ENCODE assay signal across 19 cellular contexts in genomic region chr4:139511320-139511719, GRCh38. TPM values are rescaled to one million over a fixed set of nuclear protein-coding genes. Genes with fewer than 3 reads are reported as not detected.
A peak's percentile ranks its signal among the peaks of the same experiment; 100 is the strongest.
DNase-seq lines count a peak whose midpoint lies in the region; ATAC-seq, FAIRE-seq and TF ChIP-seq lines count a peak whose summit lies in the region.
"Had no signal": no experiment of that assay in that cellular context is flagged by ENCODE, and none has a peak within 500 bp of the region (broad histone marks: within the 10 kb centered on the region; RNA-seq: fewer than 3 reads in every experiment).

No MANE protein-coding gene starts in this region.

- peak; percentile 46 for FAIRE-seq in endothelial cell of umbilical vein (lab: Jason Lieb, UNC)
- FAIRE-seq: H1 had no signal

- H2AFZ ChIP-seq in endothelial cell of umbilical vein (ENCODE audit: low read depth, low read length) = no peak overlapping the region

- H3K27ac ChIP-seq in SK-N-MC (0 out of 2 replicates have a peak overlapping the region, but pooled peaks have one; percentile 27), endothelial cell of umbilical vein (ENCODE audit: insufficient read depth, low read depth, low read length) (no peak overlapping the region), gastrocnemius medialis (peak overlapping the region; percentile 63 to 83 (median 74))
- H3K27ac ChIP-seq: 22Rv1; BLaER1 treated with 17β-estradiol and CSF1 and Interleukin-3, amounts not matched to agents 10 nM and 100 nM; heart left ventricle; lower lobe of right lung had no signal

- H3K27me3 ChIP-seq in endothelial cell of umbilical vein (ENCODE audit: control insufficient read depth in 2 of 2, insufficient read depth in 2 of 2, low read length in 2 of 2) = no peaks in the 10 kb centered on the region
- H3K27me3 ChIP-seq in gastrocnemius medialis = no peaks in the 10 kb centered on the region
- H3K27me3 ChIP-seq: BLaER1 treated with 17β-estradiol and CSF1 and Interleukin-3, amounts not matched to agents 10 nM and 100 nM; heart left ventricle had no signal

- no peaks in the 10 kb centered on the region for H3K9me3 Mint-ChIP-seq in osteocyte (ENCODE audit: unreplicated experiment)
- H3K9me3 Mint-ChIP-seq: natural killer cell had no signal

- no peaks in the 10 kb centered on the region for H4K20me1 ChIP-seq in endothelial cell of umbilical vein (replicated peaks; ENCODE audit: control insufficient read depth, extremely low read depth, insufficient read depth, low read length)

- peaks cover 67% of the 10 kb centered on the region for H3K36me3 Mint-ChIP-seq in osteocyte (ENCODE audit: unreplicated experiment)
- H3K36me3 Mint-ChIP-seq: natural killer cell had no signal

- H3K36me3 ChIP-seq in SK-N-MC (ENCODE audit: insufficient read depth, low read length) (peaks cover 79% of the 10 kb centered on the region), endothelial cell of umbilical vein (ENCODE audit: control insufficient read depth in 2 of 2, extremely low read depth in 1 of 2, insufficient read depth in 2 of 2, low read length in 2 of 2) (peaks cover 6 to 20% of the 10 kb centered on the region in 2 experiments), gastrocnemius medialis (peaks cover 0 to 8% of the 10 kb centered on the region in 2 donors)

- ATAC-seq in gastrocnemius medialis = peak; percentile 50 to 71
- no peak for ATAC-seq in GM18498 (IDR thresholded peaks at IDR 0.05; ENCODE audit: unreplicated experiment)
- ATAC-seq: lower lobe of right lung, natural killer cell had no signal

- DNase-seq in SIG-M5 treated with dmso at 0.1 percent for 504 hours (lab: John Stamatoyannopoulos, UW; ENCODE audit: unreplicated experiment) (peak; percentile 6), SIG-M5 (lab: John Stamatoyannopoulos, UW) (no peak), SK-N-MC (ENCODE audit: low read depth, low spot score) (peak; percentile 32), endothelial cell of umbilical vein (ENCODE audit: low read depth, low spot score) (no peak), gastrocnemius medialis (no peak), EL (no peak), osteocyte (ENCODE audit: extremely low spot score, unreplicated experiment) (no peak)
- DNase-seq: central memory CD4-positive, alpha-beta T cell; heart left ventricle; IMR-90; lower lobe of right lung; natural killer cell; NCI-H2081; NCI-H524; Right ventricle myocardium superior had no signal

- TF ChIP-seq POLR2A in endothelial cell of umbilical vein (IDR thresholded peaks at IDR 0.05; ENCODE audit: low read depth, low read length) (no peak), gastrocnemius medialis (IDR thresholded peaks at IDR 0.05) (no peak)

- H3K4me3 Mint-ChIP-seq in osteocyte (ENCODE audit: unreplicated experiment) = no peak overlapping the region
- H3K4me3 Mint-ChIP-seq: natural killer cell had no signal

- TF ChIP-seq CTCF in endothelial cell of umbilical vein (IDR thresholded peaks at IDR 0.05; ENCODE audit: extremely low read depth in 1 of 2, insufficient read depth in 1 of 2, low read depth in 1 of 2, low read length in 2 of 2) (no peak), gastrocnemius medialis (IDR thresholded peaks at IDR 0.05 in 4 of 5, conservative IDR thresholded peaks at IDR 0.05 in 1 of 5) (no peak), osteocyte (IDR thresholded peaks at IDR 0.05) (no peak)

- intact Hi-C loops in endothelial cell of umbilical vein (cut with micrococcal nuclease) = no loop called here
- intact Hi-C loops in gastrocnemius medialis (cut with DNase I; ENCODE audit: low total_unique reads) = loop anchor here (5.0 kb wide), 2 partner anchors 46 to 94 kb away; partner anchors contain the start of gene SETD7

- in situ Hi-C loops in gastrocnemius medialis (cut with MboI; ENCODE audit: low sequenced_read_pairs in 4 of 4) = loop anchor here in 1 of 4 donors (25.0 kb wide), 1 partner anchor 474 kb away; no protein-coding TSS in a partner anchor

- CTCF ChIA-PET in endothelial cell of umbilical vein (lab: Charles Lee) = interaction anchor here (0.9 to 3.8 kb wide), 3 partner anchors 9 to 480 kb away, joined by 3 to 18 read pairs (median 6); no protein-coding TSS in a partner anchor

- dilution Hi-C loops in endothelial cell of umbilical vein (cut with MboI; ENCODE audit: extremely low pct_ligation_motif_present, low sequenced_read_pairs) = no loop called here

- no peaks in the 10 kb centered on the region for H3K79me2 ChIP-seq in endothelial cell of umbilical vein (ENCODE audit: control insufficient read depth, insufficient read depth, low read length)

- H3K4me2 ChIP-seq in endothelial cell of umbilical vein (ENCODE audit: insufficient read depth, low read length) = no peak overlapping the region

- H3K4me3 ChIP-seq in SK-N-MC = no peak overlapping the region
- no peak overlapping the region for H3K4me3 ChIP-seq in endothelial cell of umbilical vein (replicated peaks in 1 of 3; ENCODE audit: insufficient read depth in 1 of 3, low read depth in 1 of 3, low read length in 3 of 3)
- no peak overlapping the region for H3K4me3 ChIP-seq in gastrocnemius medialis
- H3K4me3 ChIP-seq: BLaER1 treated with 17β-estradiol and CSF1 and Interleukin-3, amounts not matched to agents 10 nM and 100 nM; heart left ventricle; lower lobe of right lung had no signal

- H3K4me1 ChIP-seq in endothelial cell of umbilical vein (ENCODE audit: control insufficient read depth, extremely low read depth, insufficient read depth, low read length) (peaks cover 7% of the 10 kb centered on the region), gastrocnemius medialis (peaks cover 59 to 69% of the 10 kb centered on the region in 2 donors)
- H3K4me1 ChIP-seq: lower lobe of right lung had no signal

- no peaks in the 10 kb centered on the region for H3K9me3 ChIP-seq in SK-N-MC (ENCODE audit: low read depth, low read length)
- no peaks in the 10 kb centered on the region for H3K9me3 ChIP-seq in endothelial cell of umbilical vein (replicated peaks; ENCODE audit: control insufficient read depth, insufficient read depth, low read length)
- no peaks in the 10 kb centered on the region for H3K9me3 ChIP-seq in gastrocnemius medialis
- H3K9me3 ChIP-seq: BLaER1 treated with 17β-estradiol and CSF1 and Interleukin-3, amounts not matched to agents 10 nM and 100 nM; heart left ventricle; lower lobe of right lung had no signal

- H3K9ac ChIP-seq in SK-N-MC (ENCODE audit: insufficient read length) = no peak overlapping the region
- no peak overlapping the region for H3K9ac ChIP-seq in endothelial cell of umbilical vein (replicated peaks; ENCODE audit: extremely low read depth, insufficient read depth, low read length)
- H3K9ac ChIP-seq: BLaER1 treated with 17β-estradiol and CSF1 and Interleukin-3, amounts not matched to agents 10 nM and 100 nM had no signal

- no peaks in the 10 kb centered on the region for H3K27me3 Mint-ChIP-seq in osteocyte (ENCODE audit: unreplicated experiment)

- no peaks in the 10 kb centered on the region for H3K9me1 ChIP-seq in endothelial cell of umbilical vein (replicated peaks; ENCODE audit: control insufficient read depth, extremely low read depth, insufficient read depth, low read length)

- BruUV-seq in endothelial cell of umbilical vein (replicated peaks; lab: Mats Ljungman, UMichigan) = no TSS peak

- no peak overlapping the region for H3K27ac Mint-ChIP-seq in osteocyte (ENCODE audit: unreplicated experiment)
- H3K27ac Mint-ChIP-seq: natural killer cell had no signal

- POLR2A ChIA-PET in endothelial cell of umbilical vein (lab: Charles Lee) = no interaction called here

- no peaks in the 10 kb centered on the region for H3K4me1 Mint-ChIP-seq in osteocyte (ENCODE audit: unreplicated experiment)
- H3K4me1 Mint-ChIP-seq: natural killer cell had no signal

TF ChIP-seq in endothelial cell of umbilical vein, 7 proteins besides CTCF, POLR2A, EP300 and RAD21:
- TF ChIP-seq JUN (IDR thresholded peaks at IDR 0.05; ENCODE audit: borderline replicate concordance, insufficient read depth, insufficient read length, low read depth) (no peak), MYC (IDR thresholded peaks at IDR 0.05; ENCODE audit: low read depth, low read length) (no peak), FOS (IDR thresholded peaks at IDR 0.05; ENCODE audit: borderline replicate concordance, insufficient read depth, low read length) (no peak), MAX (IDR thresholded peaks at IDR 0.05; ENCODE audit: insufficient read depth, insufficient read length) (no peak), POLR2AphosphoS5 (IDR thresholded peaks at IDR 0.05; ENCODE audit: insufficient read depth, low read depth, low read length) (no peak), GATA2 (IDR thresholded peaks at IDR 0.05; ENCODE audit: insufficient read depth, insufficient read length, low read depth, low read length) (no peak), EZH2 (IDR thresholded peaks at IDR 0.05; ENCODE audit: borderline replicate concordance, low read depth, low read length, severe bottlenecking) (no peak)
TF ChIP-seq in endothelial cell of umbilical vein: peak in this region for 0.

RNA-seq across cellular contexts. Expression of gene SETD7, which starts 44.7 kb away (rescaled TPM):
- total RNA-seq in endothelial cell of umbilical vein = 36.4 and 39.9 TPM in 2 replicates
- polyA plus RNA-seq in endothelial cell of umbilical vein = 11.7 and 18.8 TPM in 2 replicates
- polyA plus RNA-seq in endothelial cell of umbilical vein (2011; cell fraction: cytosol; rRNA removed) = 13.2 and 14.9 TPM in 2 replicates
- 14.8 and 15.7 TPM in 2 replicates for polyA plus RNA-seq in endothelial cell of umbilical vein (2011; cell fraction: nucleus; rRNA removed)
- 30.1 and 38.2 TPM in 2 replicates for polyA plus RNA-seq in endothelial cell of umbilical vein (2012)
- polyA minus RNA-seq in endothelial cell of umbilical vein = 48.9 and 51.7 TPM in 2 replicates
- polyA minus RNA-seq in endothelial cell of umbilical vein (2011; cell fraction: cytosol; rRNA and poly(A)+ RNA removed) = 25.0 TPM
- 19.5 and 23.6 TPM in 2 replicates for polyA minus RNA-seq in endothelial cell of umbilical vein (2011; cell fraction: nucleus; rRNA and poly(A)+ RNA removed)
- total RNA-seq in gastrocnemius medialis = 100 to 1,000 TPM in 3 of 4 donors, 10 to 100 TPM in 1; 73.1 to 134 (median 113) TPM
- total RNA-seq in osteocyte = 44.2 and 47.7 TPM in 2 replicates

RNA-seq across cellular contexts. Expression of gene RAB33B, which starts 57.4 kb away (rescaled TPM):
- 12.3 and 14.7 TPM in 2 replicates for total RNA-seq in endothelial cell of umbilical vein
- polyA plus RNA-seq in endothelial cell of umbilical vein = 6.7 and 7.8 TPM in 2 replicates
- 8.2 and 8.7 TPM in 2 replicates for polyA plus RNA-seq in endothelial cell of umbilical vein (2011; cell fraction: cytosol; rRNA removed)
- polyA plus RNA-seq in endothelial cell of umbilical vein (2011; cell fraction: nucleus; rRNA removed) = 6.9 and 7.7 TPM in 2 replicates
- polyA plus RNA-seq in endothelial cell of umbilical vein (2012) = 8.3 and 10.4 TPM in 2 replicates
- 11.3 and 12.8 TPM in 2 replicates for polyA minus RNA-seq in endothelial cell of umbilical vein
- polyA minus RNA-seq in endothelial cell of umbilical vein (2011; cell fraction: cytosol; rRNA and poly(A)+ RNA removed) = 6.7 TPM
- polyA minus RNA-seq in endothelial cell of umbilical vein (2011; cell fraction: nucleus; rRNA and poly(A)+ RNA removed) = 10.3 and 12.6 TPM in 2 replicates
- 1 to 10 TPM; 3.3 to 7.5 (median 5.7) TPM for total RNA-seq in gastrocnemius medialis
- 10.3 and 10.4 TPM in 2 replicates for total RNA-seq in osteocyte

Comparison
In these comparisons a context has a peak if more than half of its experiments do, and no peak if none do; other contexts are left out.
1. DNase-seq: peak in SIG-M5 treated with dmso at 0.1 percent for 504 hours (single experiment) and SK-N-MC (single experiment); none in SIG-M5 (single experiment), endothelial cell of umbilical vein (single experiment), gastrocnemius medialis (0 of 2), EL (single experiment) and osteocyte (single experiment).